ENCODE assay signal across 9 cellular contexts in genomic region chr12:96242597-96242996, GRCh38. TPM values are rescaled to one million over a fixed set of nuclear protein-coding genes. Genes with fewer than 3 reads are reported as not detected.
DNase-seq lines count a peak whose midpoint lies in the region; ATAC-seq, FAIRE-seq and TF ChIP-seq lines count a peak whose summit lies in the region.
"Had no signal": no experiment of that assay in that cellular context is flagged by ENCODE, and none has a peak within 500 bp of the region (broad histone marks: within the 10 kb centered on the region; RNA-seq: fewer than 3 reads in every experiment).

No MANE protein-coding gene starts in this region.

- peaks cover 18% of the 10 kb centered on the region for H4K20me1 ChIP-seq in endothelial cell of umbilical vein (replicated peaks; ENCODE audit: control insufficient read depth, extremely low read depth, insufficient read depth, low read length)
- peaks cover 85% of the 10 kb centered on the region for H4K20me1 ChIP-seq in SK-N-SH (ENCODE audit: insufficient read depth)

- TF ChIP-seq RAD21 in SK-N-SH (IDR thresholded peaks at IDR 0.05; ENCODE audit: low read length) = no peak

- H3K9ac ChIP-seq in endothelial cell of umbilical vein (replicated peaks; ENCODE audit: extremely low read depth, insufficient read depth, low read length) (no peak overlapping the region), parathyroid adenoma (no peak overlapping the region), SK-N-SH (no peak overlapping the region)

- POLR2A ChIA-PET in CD4-positive, alpha-beta T cell (lab: Charles Lee) = interaction anchor here (1.1 kb wide), 1 partner anchor 31 kb away, joined by 4 read pairs; no protein-coding TSS in a partner anchor
- POLR2A ChIA-PET in endothelial cell of umbilical vein (lab: Charles Lee) (no interaction called here), SK-N-SH (lab: Yijun Ruan, JAX) (no interaction called here)

- no peak for DNase-seq in CD4-positive, alpha-beta T cell
- DNase-seq in Peyer's patch = no peak
- DNase-seq in endothelial cell of umbilical vein (ENCODE audit: low read depth, low spot score) = no peak
- DNase-seq in SK-N-SH = no peak
- DNase-seq in mesenteric fat pad (ENCODE audit: low spot score) = no peak
- DNase-seq in NOMO-1 (lab: John Stamatoyannopoulos, UW; ENCODE audit: unreplicated experiment in 2 of 2) = no peak
- DNase-seq: NCI-H2029 had no signal

- no TSS peak for BruUV-seq in endothelial cell of umbilical vein (replicated peaks; lab: Mats Ljungman, UMichigan)

- TF ChIP-seq POLR2A in Peyer's patch (IDR thresholded peaks at IDR 0.05) = no peak
- no peak for TF ChIP-seq POLR2A in endothelial cell of umbilical vein (IDR thresholded peaks at IDR 0.05; ENCODE audit: low read depth, low read length)

- peaks cover 3% of the 10 kb centered on the region for H3F3A ChIP-seq in SK-N-SH (replicated peaks; ENCODE audit: insufficient read depth)

- peak overlapping the region; percentile 97 for H3K27ac Mint-ChIP-seq in CD4-positive, alpha-beta T cell

- H3K9me2 ChIP-seq in SK-N-SH = no peaks in the 10 kb centered on the region

- H3K9me3 ChIP-seq in CD4-positive, alpha-beta T cell (ENCODE audit: control insufficient read depth, low read length) = no peaks in the 10 kb centered on the region
- H3K9me3 ChIP-seq in Peyer's patch (no peaks in the 10 kb centered on the region), endothelial cell of umbilical vein (replicated peaks; ENCODE audit: control insufficient read depth, insufficient read depth, low read length) (no peaks in the 10 kb centered on the region), parathyroid adenoma (ENCODE audit: control insufficient read depth, low read length) (no peaks in the 10 kb centered on the region), SK-N-SH (no peaks in the 10 kb centered on the region)

- H3K36me3 ChIP-seq in Peyer's patch (peaks cover 0 to 8% (median 0%) of the 10 kb centered on the region in 3 donors), endothelial cell of umbilical vein (ENCODE audit: control insufficient read depth in 2 of 2, extremely low read depth in 1 of 2, insufficient read depth in 2 of 2, low read length in 2 of 2) (peaks cover 19 to 42% of the 10 kb centered on the region in 2 experiments), parathyroid adenoma (ENCODE audit: control insufficient read depth, insufficient read depth, low read length) (no peaks in the 10 kb centered on the region), SK-N-SH (replicated peaks in 1 of 2; ENCODE audit: control insufficient read depth in 1 of 2, insufficient read depth in 2 of 2, low read length in 1 of 2) (peaks cover 13 to 21% of the 10 kb centered on the region in 2 experiments)

- intact Hi-C loops in CD4-positive, alpha-beta T cell (cut with DNase I, micrococcal nuclease) = loop anchor here in 1 of 2 experiments (1.0 kb wide), 1 partner anchor 203 kb away; no protein-coding TSS in a partner anchor
- intact Hi-C loops in endothelial cell of umbilical vein (cut with micrococcal nuclease) = no loop called here

- H3K4me1 ChIP-seq in Peyer's patch (peaks cover 0 to 46% (median 3%) of the 10 kb centered on the region in 4 donors), endothelial cell of umbilical vein (ENCODE audit: control insufficient read depth, extremely low read depth, insufficient read depth, low read length) (peaks cover 61% of the 10 kb centered on the region), parathyroid adenoma (peaks cover 7% of the 10 kb centered on the region), SK-N-SH (ENCODE audit: control insufficient read depth in 1 of 2, insufficient read depth in 2 of 2, low read depth in 1 of 2, low read length in 1 of 2) (peaks cover 28 to 48% of the 10 kb centered on the region in 2 experiments)

- FAIRE-seq in endothelial cell of umbilical vein (lab: Jason Lieb, UNC) = no peak

- H3K4me3 Mint-ChIP-seq in CD4-positive, alpha-beta T cell = no peak overlapping the region

- H3K4me2 ChIP-seq in endothelial cell of umbilical vein (ENCODE audit: insufficient read depth, low read length) (no peak overlapping the region), parathyroid adenoma (ENCODE audit: low read length) (no peak overlapping the region), SK-N-SH (no peak overlapping the region)

- H3K27ac ChIP-seq in CD4-positive, alpha-beta T cell (ENCODE audit: low read depth, low read length) = peak overlapping the region; percentile 73
- H3K27ac ChIP-seq in Peyer's patch (peak overlapping the region; percentile 31 to 86 (median 59)), endothelial cell of umbilical vein (ENCODE audit: insufficient read depth, low read depth, low read length) (peak overlapping the region; percentile 52), parathyroid adenoma (peak overlapping the region; percentile 72), SK-N-SH (ENCODE audit: low read depth in 2 of 2, low read length in 1 of 2) (no peak overlapping the region)

- no peaks in the 10 kb centered on the region for H3K27me3 Mint-ChIP-seq in CD4-positive, alpha-beta T cell

- dilution Hi-C loops in endothelial cell of umbilical vein (cut with MboI; ENCODE audit: extremely low pct_ligation_motif_present, low sequenced_read_pairs) = no loop called here

- H3K4me3 ChIP-seq in Peyer's patch = no peak overlapping the region
- H3K4me3 ChIP-seq in endothelial cell of umbilical vein (replicated peaks in 1 of 3; ENCODE audit: insufficient read depth in 1 of 3, low read depth in 1 of 3, low read length in 3 of 3) = no peak overlapping the region
- no peak overlapping the region for H3K4me3 ChIP-seq in parathyroid adenoma (ENCODE audit: low read depth, low read length)
- H3K4me3 ChIP-seq in SK-N-SH (ENCODE audit: low read depth in 2 of 2, low read length in 1 of 2) = no peak overlapping the region

- H3K36me3 Mint-ChIP-seq in CD4-positive, alpha-beta T cell (ENCODE audit: low read depth) = peaks cover 63% of the 10 kb centered on the region

- 87% methylated on average over 12 of the region's 12 CpGs for WGBS in SK-N-SH (ENCODE audit: low lambda C conversion rate)

- no peak for ATAC-seq in CD4-positive, alpha-beta T cell (ENCODE audit: poor library complexity)
- ATAC-seq in HG02885 (IDR thresholded peaks at IDR 0.05; ENCODE audit: poor library complexity, unreplicated experiment) = no peak

- TF ChIP-seq CTCF in CD4-positive, alpha-beta T cell (IDR thresholded peaks at IDR 0.05) = no peak
- TF ChIP-seq CTCF in Peyer's patch (IDR thresholded peaks at IDR 0.05) = no peak
- no peak for TF ChIP-seq CTCF in endothelial cell of umbilical vein (IDR thresholded peaks at IDR 0.05; ENCODE audit: extremely low read depth in 1 of 2, insufficient read depth in 1 of 2, low read depth in 1 of 2, low read length in 2 of 2)
- no peak for TF ChIP-seq CTCF in parathyroid adenoma (IDR thresholded peaks at IDR 0.05)
- no peak for TF ChIP-seq CTCF in SK-N-SH (IDR thresholded peaks at IDR 0.05)

- H3K27me3 ChIP-seq in CD4-positive, alpha-beta T cell (ENCODE audit: control insufficient read depth, insufficient read depth, low read length) = no peaks in the 10 kb centered on the region
- H3K27me3 ChIP-seq in Peyer's patch (no peaks in the 10 kb centered on the region), endothelial cell of umbilical vein (ENCODE audit: control insufficient read depth in 2 of 2, insufficient read depth in 2 of 2, low read length in 2 of 2) (no peaks in the 10 kb centered on the region), parathyroid adenoma (ENCODE audit: control insufficient read depth, insufficient read depth, low read length) (no peaks in the 10 kb centered on the region), SK-N-SH (ENCODE audit: insufficient read depth) (no peaks in the 10 kb centered on the region)

- H3K79me2 ChIP-seq in endothelial cell of umbilical vein (ENCODE audit: control insufficient read depth, insufficient read depth, low read length) (peaks cover 98% of the 10 kb centered on the region), parathyroid adenoma (no peaks in the 10 kb centered on the region), SK-N-SH (ENCODE audit: insufficient read depth) (peaks cover 98% of the 10 kb centered on the region)

- CTCF ChIA-PET in CD4-positive, alpha-beta T cell (lab: Charles Lee) = interaction anchor here (1.0 to 2.1 kb wide), 3 partner anchors 27 to 192 kb away, joined by 3 to 12 read pairs (median 10); partner anchors contain the start of gene CDK17
- CTCF ChIA-PET in endothelial cell of umbilical vein (lab: Charles Lee) (interaction anchor here (0.8 to 1.1 kb wide), 2 partner anchors 9 to 23 kb away, joined by 3 to 4 read pairs; no protein-coding TSS in a partner anchor), SK-N-SH (lab: Yijun Ruan, JAX) (interaction anchor here (1.0 to 2.0 kb wide), 3 partner anchors 27 to 244 kb away, joined by 3 to 10 read pairs (median 6); partner anchors contain the start of gene CDK17)

- no peaks in the 10 kb centered on the region for H3K9me3 Mint-ChIP-seq in CD4-positive, alpha-beta T cell

- peaks cover 75% of the 10 kb centered on the region for H3K4me1 Mint-ChIP-seq in CD4-positive, alpha-beta T cell (ENCODE audit: low read depth)

- H2AFZ ChIP-seq in endothelial cell of umbilical vein (ENCODE audit: low read depth, low read length) (no peak overlapping the region), parathyroid adenoma (no peak overlapping the region), SK-N-SH (ENCODE audit: low read depth) (no peak overlapping the region)

- no peak for TF ChIP-seq EP300 in SK-N-SH (IDR thresholded peaks at IDR 0.05; ENCODE audit: borderline replicate concordance in 1 of 2, low read depth in 1 of 2, low read length in 1 of 2)

- H3K9me1 ChIP-seq in endothelial cell of umbilical vein (replicated peaks; ENCODE audit: control insufficient read depth, extremely low read depth, insufficient read depth, low read length) = no peaks in the 10 kb centered on the region

TF ChIP-seq in SK-N-SH, 30 proteins besides CTCF, POLR2A, EP300 and RAD21 (continues in another document):
- TF ChIP-seq SIN3A (IDR thresholded peaks at IDR 0.05; ENCODE audit: borderline replicate concordance, low read depth, low read length) (no peak), RCOR1 (IDR thresholded peaks at IDR 0.05; ENCODE audit: low read length) (no peak), NFIC (IDR thresholded peaks at IDR 0.05; ENCODE audit: borderline replicate concordance) (no peak)

RNA-seq across cellular contexts. Expression of gene ELK3, which starts 48.4 kb away (rescaled TPM):
- total RNA-seq in CD4-positive, alpha-beta T cell = 10 to 100 TPM; 26.8 to 31.5 TPM
- 10 to 100 TPM in 2 of 4 donors, 1 to 10 TPM in 2; 5.1 to 23.9 (median 9.4) TPM for total RNA-seq in Peyer's patch
- total RNA-seq in endothelial cell of umbilical vein = 128 and 132 TPM in 2 replicates
- polyA plus RNA-seq in endothelial cell of umbilical vein = 51.4 and 64.8 TPM in 2 replicates
- polyA plus RNA-seq in endothelial cell of umbilical vein (2011; cell fraction: cytosol; rRNA removed) = 65.6 and 73.3 TPM in 2 replicates
- 55.3 and 57.1 TPM in 2 replicates for polyA plus RNA-seq in endothelial cell of umbilical vein (2011; cell fraction: nucleus; rRNA removed)
- polyA plus RNA-seq in endothelial cell of umbilical vein (2012) = 123 and 151 TPM in 2 replicates
- 66.8 and 84.1 TPM in 2 replicates for polyA minus RNA-seq in endothelial cell of umbilical vein
- polyA minus RNA-seq in endothelial cell of umbilical vein (2011; cell fraction: cytosol; rRNA and poly(A)+ RNA removed) = 6.1 TPM
- polyA minus RNA-seq in endothelial cell of umbilical vein (2011; cell fraction: nucleus; rRNA and poly(A)+ RNA removed) = 76.7 and 83.6 TPM in 2 replicates
- polyA plus RNA-seq in SK-N-SH (2012; rRNA removed) = 33.1 and 33.8 TPM in 2 replicates
- 41.2 and 43.2 TPM in 2 replicates for polyA plus RNA-seq in SK-N-SH (2012; cell fraction: cytosol; rRNA removed)
- 11.3 and 16.9 TPM in 2 replicates for polyA plus RNA-seq in SK-N-SH (2012; cell fraction: nucleus; rRNA removed)
- total RNA-seq in mesenteric fat pad = 47.6 TPM

Comparison
In these comparisons a context has a peak if more than half of its experiments do, and no peak if none do; other contexts are left out.
1. H3K27ac ChIP-seq: peak in CD4-positive, alpha-beta T cell (single experiment), Peyer's patch (4 of 4), endothelial cell of umbilical vein (single experiment) and parathyroid adenoma (single experiment); none in SK-N-SH (0 of 2).